ENCODE assay signal across 1 cellular context in the genomic region with DNA sequence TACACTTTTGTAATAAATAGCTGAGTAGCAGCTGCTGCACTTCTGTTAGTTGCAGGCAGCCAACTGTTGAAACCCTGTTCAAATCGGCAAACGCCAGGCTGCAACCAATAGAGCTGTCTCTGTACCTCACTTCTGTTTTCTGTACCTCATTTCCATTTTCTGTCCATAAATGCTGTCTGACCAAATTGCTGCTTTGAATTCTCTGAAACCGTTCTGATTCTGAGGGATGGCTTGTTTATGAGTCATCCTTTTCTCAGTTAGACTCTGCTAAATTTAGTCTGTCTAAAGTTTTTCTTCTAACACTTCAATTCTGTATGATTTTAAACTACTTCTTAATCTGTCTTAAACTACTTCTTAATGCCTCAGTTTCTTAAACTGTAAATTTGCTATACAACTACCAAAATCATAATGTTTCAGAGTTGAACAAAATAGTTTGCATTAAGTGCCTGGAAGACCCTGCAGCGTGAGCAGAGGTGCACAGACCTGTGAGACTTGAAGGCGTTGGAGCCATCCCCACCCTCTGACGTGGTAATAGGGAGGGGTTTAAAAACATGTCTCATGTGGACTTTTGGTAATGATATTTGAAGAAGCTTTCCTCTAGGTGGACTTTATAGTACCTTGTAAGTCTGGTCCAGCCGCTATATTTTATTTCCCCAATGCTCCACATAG.
TF ChIP-seq lines count a peak whose summit lies in the region.

No MANE protein-coding gene starts in this region.

TF ChIP-seq in GM12878, 131 proteins besides CTCF, POLR2A, EP300 and RAD21:
- TF ChIP-seq, protein P1, sequence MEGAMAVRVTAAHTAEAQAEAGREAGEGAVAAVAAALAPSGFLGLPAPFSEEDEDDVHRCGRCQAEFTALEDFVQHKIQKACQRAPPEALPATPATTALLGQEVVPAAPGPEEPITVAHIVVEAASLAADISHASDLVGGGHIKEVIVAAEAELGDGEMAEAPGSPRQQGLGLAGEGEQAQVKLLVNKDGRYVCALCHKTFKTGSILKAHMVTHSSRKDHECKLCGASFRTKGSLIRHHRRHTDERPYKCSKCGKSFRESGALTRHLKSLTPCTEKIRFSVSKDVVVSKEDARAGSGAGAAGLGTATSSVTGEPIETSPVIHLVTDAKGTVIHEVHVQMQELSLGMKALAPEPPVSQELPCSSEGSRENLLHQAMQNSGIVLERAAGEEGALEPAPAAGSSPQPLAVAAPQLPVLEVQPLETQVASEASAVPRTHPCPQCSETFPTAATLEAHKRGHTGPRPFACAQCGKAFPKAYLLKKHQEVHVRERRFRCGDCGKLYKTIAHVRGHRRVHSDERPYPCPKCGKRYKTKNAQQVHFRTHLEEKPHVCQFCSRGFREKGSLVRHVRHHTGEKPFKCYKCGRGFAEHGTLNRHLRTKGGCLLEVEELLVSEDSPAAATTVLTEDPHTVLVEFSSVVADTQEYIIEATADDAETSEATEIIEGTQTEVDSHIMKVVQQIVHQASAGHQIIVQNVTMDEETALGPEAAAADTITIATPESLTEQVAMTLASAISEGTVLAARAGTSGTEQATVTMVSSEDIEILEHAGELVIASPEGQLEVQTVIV (IDR thresholded peaks at IDR 0.05; ENCODE audit: borderline replicate concordance, partially characterized antibody), result no peak
- TF ChIP-seq, protein P2, sequence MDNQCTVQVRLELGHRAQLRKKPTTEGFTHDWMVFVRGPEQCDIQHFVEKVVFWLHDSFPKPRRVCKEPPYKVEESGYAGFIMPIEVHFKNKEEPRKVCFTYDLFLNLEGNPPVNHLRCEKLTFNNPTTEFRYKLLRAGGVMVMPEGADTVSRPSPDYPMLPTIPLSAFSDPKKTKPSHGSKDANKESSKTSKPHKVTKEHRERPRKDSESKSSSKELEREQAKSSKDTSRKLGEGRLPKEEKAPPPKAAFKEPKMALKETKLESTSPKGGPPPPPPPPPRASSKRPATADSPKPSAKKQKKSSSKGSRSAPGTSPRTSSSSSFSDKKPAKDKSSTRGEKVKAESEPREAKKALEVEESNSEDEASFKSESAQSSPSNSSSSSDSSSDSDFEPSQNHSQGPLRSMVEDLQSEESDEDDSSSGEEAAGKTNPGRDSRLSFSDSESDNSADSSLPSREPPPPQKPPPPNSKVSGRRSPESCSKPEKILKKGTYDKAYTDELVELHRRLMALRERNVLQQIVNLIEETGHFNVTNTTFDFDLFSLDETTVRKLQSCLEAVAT (IDR thresholded peaks at IDR 0.05), result peak; percentile 64
- TF ChIP-seq NR2F1 (conservative IDR thresholded peaks at IDR 0.05) (no peak), ZNF24 (IDR thresholded peaks at IDR 0.05) (no peak), CBX5 (IDR thresholded peaks at IDR 0.05; ENCODE audit: low read depth) (peak; percentile 75; the same call in 1 of the 2 replicates), MEF2B (IDR thresholded peaks at IDR 0.05; ENCODE audit: partially characterized antibody, poor library complexity, severe bottlenecking) (peak; percentile 42), ZNF217 (IDR thresholded peaks at IDR 0.05) (no peak), RUNX3 (IDR thresholded peaks at IDR 0.05; ENCODE audit: low read length) (peak; percentile 70), NRF1 (conservative IDR thresholded peaks at IDR 0.05; ENCODE audit: low read depth, low read length) (no peak), ATF7 (IDR thresholded peaks at IDR 0.05; ENCODE audit: low read depth) (peak; percentile 69), HCFC1 (IDR thresholded peaks at IDR 0.05; ENCODE audit: low read length) (no peak), MTA3 (IDR thresholded peaks at IDR 0.05; ENCODE audit: borderline replicate concordance, low read length) (0 out of 2 replicates have a peak, but pooled peaks have one; percentile 25), ASH2L (IDR thresholded peaks at IDR 0.05; ENCODE audit: borderline replicate concordance, low read depth) (no peak), CHD1 (IDR thresholded peaks at IDR 0.05; ENCODE audit: low read depth, low read length) (no peak), SPI1 (IDR thresholded peaks at IDR 0.05; ENCODE audit: borderline replicate concordance, insufficient read depth, low read depth, low read length) (peak; percentile 57; the same call in 1 of the 2 replicates), NBN (IDR thresholded peaks at IDR 0.05) (no peak), CREM (IDR thresholded peaks at IDR 0.05; ENCODE audit: low read depth) (no peak; the same call in 1 of the 2 replicates), GATAD2B (conservative IDR thresholded peaks at IDR 0.05; ENCODE audit: low read depth) (no peak), MEF2A (IDR thresholded peaks at IDR 0.05; ENCODE audit: insufficient read depth, low read depth, low read length) (peak; percentile 83), PML (IDR thresholded peaks at IDR 0.05; ENCODE audit: low read length) (0 out of 2 replicates have a peak, but pooled peaks have one; percentile 44), NFIC (IDR thresholded peaks at IDR 0.05; ENCODE audit: low read depth, low read length) (peak; percentile 26; the same call in 1 of the 2 replicates), JUNB (IDR thresholded peaks at IDR 0.05) (peak; percentile 71)
- TF ChIP-seq, protein P3, sequence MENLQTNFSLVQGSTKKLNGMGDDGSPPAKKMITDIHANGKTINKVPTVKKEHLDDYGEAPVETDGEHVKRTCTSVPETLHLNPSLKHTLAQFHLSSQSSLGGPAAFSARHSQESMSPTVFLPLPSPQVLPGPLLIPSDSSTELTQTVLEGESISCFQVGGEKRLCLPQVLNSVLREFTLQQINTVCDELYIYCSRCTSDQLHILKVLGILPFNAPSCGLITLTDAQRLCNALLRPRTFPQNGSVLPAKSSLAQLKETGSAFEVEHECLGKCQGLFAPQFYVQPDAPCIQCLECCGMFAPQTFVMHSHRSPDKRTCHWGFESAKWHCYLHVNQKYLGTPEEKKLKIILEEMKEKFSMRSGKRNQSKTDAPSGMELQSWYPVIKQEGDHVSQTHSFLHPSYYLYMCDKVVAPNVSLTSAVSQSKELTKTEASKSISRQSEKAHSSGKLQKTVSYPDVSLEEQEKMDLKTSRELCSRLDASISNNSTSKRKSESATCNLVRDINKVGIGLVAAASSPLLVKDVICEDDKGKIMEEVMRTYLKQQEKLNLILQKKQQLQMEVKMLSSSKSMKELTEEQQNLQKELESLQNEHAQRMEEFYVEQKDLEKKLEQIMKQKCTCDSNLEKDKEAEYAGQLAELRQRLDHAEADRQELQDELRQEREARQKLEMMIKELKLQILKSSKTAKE (IDR thresholded peaks at IDR 0.05; ENCODE audit: low read depth, poor library complexity, severe bottlenecking), result peak; percentile 34
- TF ChIP-seq, protein P4, sequence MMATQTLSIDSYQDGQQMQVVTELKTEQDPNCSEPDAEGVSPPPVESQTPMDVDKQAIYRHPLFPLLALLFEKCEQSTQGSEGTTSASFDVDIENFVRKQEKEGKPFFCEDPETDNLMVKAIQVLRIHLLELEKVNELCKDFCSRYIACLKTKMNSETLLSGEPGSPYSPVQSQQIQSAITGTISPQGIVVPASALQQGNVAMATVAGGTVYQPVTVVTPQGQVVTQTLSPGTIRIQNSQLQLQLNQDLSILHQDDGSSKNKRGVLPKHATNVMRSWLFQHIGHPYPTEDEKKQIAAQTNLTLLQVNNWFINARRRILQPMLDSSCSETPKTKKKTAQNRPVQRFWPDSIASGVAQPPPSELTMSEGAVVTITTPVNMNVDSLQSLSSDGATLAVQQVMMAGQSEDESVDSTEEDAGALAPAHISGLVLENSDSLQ (IDR thresholded peaks at IDR 0.05), result no peak
- TF ChIP-seq, protein P5, sequence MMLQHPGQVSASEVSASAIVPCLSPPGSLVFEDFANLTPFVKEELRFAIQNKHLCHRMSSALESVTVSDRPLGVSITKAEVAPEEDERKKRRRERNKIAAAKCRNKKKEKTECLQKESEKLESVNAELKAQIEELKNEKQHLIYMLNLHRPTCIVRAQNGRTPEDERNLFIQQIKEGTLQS (IDR thresholded peaks at IDR 0.05; ENCODE audit: borderline replicate concordance, extremely low read depth, low read depth, low read length), result no peak
- TF ChIP-seq, protein P6, sequence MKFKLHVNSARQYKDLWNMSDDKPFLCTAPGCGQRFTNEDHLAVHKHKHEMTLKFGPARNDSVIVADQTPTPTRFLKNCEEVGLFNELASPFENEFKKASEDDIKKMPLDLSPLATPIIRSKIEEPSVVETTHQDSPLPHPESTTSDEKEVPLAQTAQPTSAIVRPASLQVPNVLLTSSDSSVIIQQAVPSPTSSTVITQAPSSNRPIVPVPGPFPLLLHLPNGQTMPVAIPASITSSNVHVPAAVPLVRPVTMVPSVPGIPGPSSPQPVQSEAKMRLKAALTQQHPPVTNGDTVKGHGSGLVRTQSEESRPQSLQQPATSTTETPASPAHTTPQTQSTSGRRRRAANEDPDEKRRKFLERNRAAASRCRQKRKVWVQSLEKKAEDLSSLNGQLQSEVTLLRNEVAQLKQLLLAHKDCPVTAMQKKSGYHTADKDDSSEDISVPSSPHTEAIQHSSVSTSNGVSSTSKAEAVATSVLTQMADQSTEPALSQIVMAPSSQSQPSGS (IDR thresholded peaks at IDR 0.05; ENCODE audit: low read length), result peak; percentile 64; the same call in 1 of the 2 replicates
- TF ChIP-seq, protein P7, sequence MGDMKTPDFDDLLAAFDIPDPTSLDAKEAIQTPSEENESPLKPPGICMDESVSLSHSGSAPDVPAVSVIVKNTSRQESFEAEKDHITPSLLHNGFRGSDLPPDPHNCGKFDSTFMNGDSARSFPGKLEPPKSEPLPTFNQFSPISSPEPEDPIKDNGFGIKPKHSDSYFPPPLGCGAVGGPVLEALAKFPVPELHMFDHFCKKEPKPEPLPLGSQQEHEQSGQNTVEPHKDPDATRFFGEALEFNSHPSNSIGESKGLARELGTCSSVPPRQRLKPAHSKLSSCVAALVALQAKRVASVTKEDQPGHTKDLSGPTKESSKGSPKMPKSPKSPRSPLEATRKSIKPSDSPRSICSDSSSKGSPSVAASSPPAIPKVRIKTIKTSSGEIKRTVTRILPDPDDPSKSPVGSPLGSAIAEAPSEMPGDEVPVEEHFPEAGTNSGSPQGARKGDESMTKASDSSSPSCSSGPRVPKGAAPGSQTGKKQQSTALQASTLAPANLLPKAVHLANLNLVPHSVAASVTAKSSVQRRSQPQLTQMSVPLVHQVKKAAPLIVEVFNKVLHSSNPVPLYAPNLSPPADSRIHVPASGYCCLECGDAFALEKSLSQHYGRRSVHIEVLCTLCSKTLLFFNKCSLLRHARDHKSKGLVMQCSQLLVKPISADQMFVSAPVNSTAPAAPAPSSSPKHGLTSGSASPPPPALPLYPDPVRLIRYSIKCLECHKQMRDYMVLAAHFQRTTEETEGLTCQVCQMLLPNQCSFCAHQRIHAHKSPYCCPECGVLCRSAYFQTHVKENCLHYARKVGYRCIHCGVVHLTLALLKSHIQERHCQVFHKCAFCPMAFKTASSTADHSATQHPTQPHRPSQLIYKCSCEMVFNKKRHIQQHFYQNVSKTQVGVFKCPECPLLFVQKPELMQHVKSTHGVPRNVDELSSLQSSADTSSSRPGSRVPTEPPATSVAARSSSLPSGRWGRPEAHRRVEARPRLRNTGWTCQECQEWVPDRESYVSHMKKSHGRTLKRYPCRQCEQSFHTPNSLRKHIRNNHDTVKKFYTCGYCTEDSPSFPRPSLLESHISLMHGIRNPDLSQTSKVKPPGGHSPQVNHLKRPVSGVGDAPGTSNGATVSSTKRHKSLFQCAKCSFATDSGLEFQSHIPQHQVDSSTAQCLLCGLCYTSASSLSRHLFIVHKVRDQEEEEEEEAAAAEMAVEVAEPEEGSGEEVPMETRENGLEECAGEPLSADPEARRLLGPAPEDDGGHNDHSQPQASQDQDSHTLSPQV (IDR thresholded peaks at IDR 0.05), result no peak
- TF ChIP-seq, protein P8, sequence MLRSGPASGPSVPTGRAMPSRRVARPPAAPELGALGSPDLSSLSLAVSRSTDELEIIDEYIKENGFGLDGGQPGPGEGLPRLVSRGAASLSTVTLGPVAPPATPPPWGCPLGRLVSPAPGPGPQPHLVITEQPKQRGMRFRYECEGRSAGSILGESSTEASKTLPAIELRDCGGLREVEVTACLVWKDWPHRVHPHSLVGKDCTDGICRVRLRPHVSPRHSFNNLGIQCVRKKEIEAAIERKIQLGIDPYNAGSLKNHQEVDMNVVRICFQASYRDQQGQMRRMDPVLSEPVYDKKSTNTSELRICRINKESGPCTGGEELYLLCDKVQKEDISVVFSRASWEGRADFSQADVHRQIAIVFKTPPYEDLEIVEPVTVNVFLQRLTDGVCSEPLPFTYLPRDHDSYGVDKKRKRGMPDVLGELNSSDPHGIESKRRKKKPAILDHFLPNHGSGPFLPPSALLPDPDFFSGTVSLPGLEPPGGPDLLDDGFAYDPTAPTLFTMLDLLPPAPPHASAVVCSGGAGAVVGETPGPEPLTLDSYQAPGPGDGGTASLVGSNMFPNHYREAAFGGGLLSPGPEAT (IDR thresholded peaks at IDR 0.05; ENCODE audit: low read depth), result no peak
- TF ChIP-seq, protein P9, sequence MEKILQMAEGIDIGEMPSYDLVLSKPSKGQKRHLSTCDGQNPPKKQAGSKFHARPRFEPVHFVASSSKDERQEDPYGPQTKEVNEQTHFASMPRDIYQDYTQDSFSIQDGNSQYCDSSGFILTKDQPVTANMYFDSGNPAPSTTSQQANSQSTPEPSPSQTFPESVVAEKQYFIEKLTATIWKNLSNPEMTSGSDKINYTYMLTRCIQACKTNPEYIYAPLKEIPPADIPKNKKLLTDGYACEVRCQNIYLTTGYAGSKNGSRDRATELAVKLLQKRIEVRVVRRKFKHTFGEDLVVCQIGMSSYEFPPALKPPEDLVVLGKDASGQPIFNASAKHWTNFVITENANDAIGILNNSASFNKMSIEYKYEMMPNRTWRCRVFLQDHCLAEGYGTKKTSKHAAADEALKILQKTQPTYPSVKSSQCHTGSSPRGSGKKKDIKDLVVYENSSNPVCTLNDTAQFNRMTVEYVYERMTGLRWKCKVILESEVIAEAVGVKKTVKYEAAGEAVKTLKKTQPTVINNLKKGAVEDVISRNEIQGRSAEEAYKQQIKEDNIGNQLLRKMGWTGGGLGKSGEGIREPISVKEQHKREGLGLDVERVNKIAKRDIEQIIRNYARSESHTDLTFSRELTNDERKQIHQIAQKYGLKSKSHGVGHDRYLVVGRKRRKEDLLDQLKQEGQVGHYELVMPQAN (conservative IDR thresholded peaks at IDR 0.05), result no peak
- TF ChIP-seq, protein P10, sequence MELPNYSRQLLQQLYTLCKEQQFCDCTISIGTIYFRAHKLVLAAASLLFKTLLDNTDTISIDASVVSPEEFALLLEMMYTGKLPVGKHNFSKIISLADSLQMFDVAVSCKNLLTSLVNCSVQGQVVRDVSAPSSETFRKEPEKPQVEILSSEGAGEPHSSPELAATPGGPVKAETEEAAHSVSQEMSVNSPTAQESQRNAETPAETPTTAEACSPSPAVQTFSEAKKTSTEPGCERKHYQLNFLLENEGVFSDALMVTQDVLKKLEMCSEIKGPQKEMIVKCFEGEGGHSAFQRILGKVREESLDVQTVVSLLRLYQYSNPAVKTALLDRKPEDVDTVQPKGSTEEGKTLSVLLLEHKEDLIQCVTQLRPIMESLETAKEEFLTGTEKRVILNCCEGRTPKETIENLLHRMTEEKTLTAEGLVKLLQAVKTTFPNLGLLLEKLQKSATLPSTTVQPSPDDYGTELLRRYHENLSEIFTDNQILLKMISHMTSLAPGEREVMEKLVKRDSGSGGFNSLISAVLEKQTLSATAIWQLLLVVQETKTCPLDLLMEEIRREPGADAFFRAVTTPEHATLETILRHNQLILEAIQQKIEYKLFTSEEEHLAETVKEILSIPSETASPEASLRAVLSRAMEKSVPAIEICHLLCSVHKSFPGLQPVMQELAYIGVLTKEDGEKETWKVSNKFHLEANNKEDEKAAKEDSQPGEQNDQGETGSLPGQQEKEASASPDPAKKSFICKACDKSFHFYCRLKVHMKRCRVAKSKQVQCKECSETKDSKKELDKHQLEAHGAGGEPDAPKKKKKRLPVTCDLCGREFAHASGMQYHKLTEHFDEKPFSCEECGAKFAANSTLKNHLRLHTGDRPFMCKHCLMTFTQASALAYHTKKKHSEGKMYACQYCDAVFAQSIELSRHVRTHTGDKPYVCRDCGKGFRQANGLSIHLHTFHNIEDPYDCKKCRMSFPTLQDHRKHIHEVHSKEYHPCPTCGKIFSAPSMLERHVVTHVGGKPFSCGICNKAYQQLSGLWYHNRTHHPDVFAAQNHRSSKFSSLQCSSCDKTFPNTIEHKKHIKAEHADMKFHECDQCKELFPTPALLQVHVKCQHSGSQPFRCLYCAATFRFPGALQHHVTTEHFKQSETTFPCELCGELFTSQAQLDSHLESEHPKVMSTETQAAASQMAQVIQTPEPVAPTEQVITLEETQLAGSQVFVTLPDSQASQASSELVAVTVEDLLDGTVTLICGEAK (IDR thresholded peaks at IDR 0.05; ENCODE audit: borderline replicate concordance), result no peak
